Comparison of ENCODE assay signal across 12 cellular contexts in genomic region chr13:106038752-106039151, GRCh38.
DNase-seq lines count a peak whose midpoint lies in the region; ATAC-seq, FAIRE-seq and TF ChIP-seq lines count a peak whose summit lies in the region.
"Had no signal": no experiment of that assay in that cellular context is flagged by ENCODE, and none has a peak within 500 bp of the region (broad histone marks: within the 10 kb centered on the region; RNA-seq: fewer than 3 reads in every experiment).

No MANE protein-coding gene starts in this region.

- no peaks in the 10 kb centered on the region for H4K20me1 ChIP-seq in PC-3 (ENCODE audit: low read length)

- 0 out of 2 replicates have a peak overlapping the region, but pooled peaks have one; percentile 2 for H2AFZ ChIP-seq in PC-3 (ENCODE audit: low read length)

- peak overlapping the region; percentile 65 for H3K27ac Mint-ChIP-seq in osteocyte (ENCODE audit: unreplicated experiment)
- H3K27ac Mint-ChIP-seq in activated CD8-positive, alpha-beta memory T cell treated with anti-CD3 and anti-CD28 coated beads, Interleukin-2, amount 10 ng/mL, durations not matched to agents 7 days and 5 days: no peak overlapping the region
- H3K27ac Mint-ChIP-seq: activated B cell treated with CpG ODN at 0.5 μM for 24 hours had no signal

- no peak overlapping the region for H3K9ac ChIP-seq in PC-3 (ENCODE audit: low read length)

- H3F3A ChIP-seq in PC-3 (ENCODE audit: low read length, unreplicated experiment): no peaks in the 10 kb centered on the region

- no peaks in the 10 kb centered on the region for H3K9me2 ChIP-seq in PC-3 (replicated peaks; ENCODE audit: low read length)

- CTCF ChIA-PET in PC-3 (lab: Charles Lee): no interaction called here
- CTCF ChIA-PET in activated CD8-positive, alpha-beta memory T cell treated with anti-CD3 and anti-CD28 coated beads, Interleukin-2, amount 10 ng/mL, durations not matched to agents 7 days and 5 days (lab: Charles Lee): no interaction called here

- DNase-seq in EH (ENCODE audit: low read depth) (peak; percentile 90), PC-3 (peak; percentile 63), epithelial cell of proximal tubule (ENCODE audit: low read depth) (peak; percentile 59), osteocyte (ENCODE audit: extremely low spot score, unreplicated experiment) (no peak), GM12892 (ENCODE audit: insufficient read length) (no peak)
- no peak for DNase-seq in activated CD8-positive, alpha-beta memory T cell treated with anti-CD3 and anti-CD28 coated beads, Interleukin-2, amount 10 ng/mL, durations not matched to agents 7 days and 5 days
- DNase-seq: activated B cell treated with CpG ODN at 0.5 μM for 24 hours; amygdala; CD4-positive, alpha-beta memory T cell had no signal

- no peaks in the 10 kb centered on the region for H3K9me3 ChIP-seq in PC-3 (ENCODE audit: low read length)
- H3K9me3 ChIP-seq: right atrium auricular region had no signal

- POLR2A ChIA-PET in PC-3 (lab: Charles Lee; ENCODE audit: unreplicated experiment): no interaction called here

- intact Hi-C loops in PC-3 (cut with micrococcal nuclease): loop anchor here (1.0 to 10.0 kb wide), 2 partner anchors 27 to 114 kb away; no protein-coding TSS in a partner anchor

- peaks cover 5% of the 10 kb centered on the region for H3K9me3 Mint-ChIP-seq in osteocyte (ENCODE audit: unreplicated experiment)
- H3K9me3 Mint-ChIP-seq in activated CD8-positive, alpha-beta memory T cell treated with anti-CD3 and anti-CD28 coated beads, Interleukin-2, amount 10 ng/mL, durations not matched to agents 7 days and 5 days (ENCODE audit: low read depth): no peaks in the 10 kb centered on the region
- H3K9me3 Mint-ChIP-seq: activated B cell treated with CpG ODN at 0.5 μM for 24 hours; CD4-positive, alpha-beta memory T cell had no signal

- H3K4me3 ChIP-seq in PC-3 (ENCODE audit: low read length) (no peak overlapping the region), epithelial cell of proximal tubule (ENCODE audit: low read depth, low read length) (no peak overlapping the region)
- H3K4me3 ChIP-seq: right atrium auricular region had no signal

- H3K4me2 ChIP-seq in PC-3 (ENCODE audit: low read length): no peak overlapping the region

- no peak for FAIRE-seq in GM12892 (lab: Jason Lieb, UNC)

- no peaks in the 10 kb centered on the region for H3K36me3 ChIP-seq in PC-3 (ENCODE audit: low read depth, low read length)
- H3K36me3 ChIP-seq: right atrium auricular region had no signal

- ATAC-seq in PC-3 (peak; percentile 95), HG02938 (IDR thresholded peaks at IDR 0.05; ENCODE audit: unreplicated experiment) (no peak), HG03571 (IDR thresholded peaks at IDR 0.05; ENCODE audit: unreplicated experiment) (no peak)
- ATAC-seq in activated CD8-positive, alpha-beta memory T cell treated with anti-CD3 and anti-CD28 coated beads, Interleukin-2, amount 10 ng/mL, durations not matched to agents 7 days and 5 days: no peak

- TF ChIP-seq POLR2A in GM12892 (IDR thresholded peaks at IDR 0.05; ENCODE audit: low read depth, low read length): no peak

- no TSS peak for BruUV-seq in PC-3 (replicated peaks; lab: Mats Ljungman, UMichigan)

- H3K4me1 Mint-ChIP-seq in osteocyte (ENCODE audit: unreplicated experiment): peaks cover 17% of the 10 kb centered on the region
- no peaks in the 10 kb centered on the region for H3K4me1 Mint-ChIP-seq in activated CD8-positive, alpha-beta memory T cell treated with anti-CD3 and anti-CD28 coated beads, Interleukin-2, amount 10 ng/mL, durations not matched to agents 7 days and 5 days
- H3K4me1 Mint-ChIP-seq: activated B cell treated with CpG ODN at 0.5 μM for 24 hours; CD4-positive, alpha-beta memory T cell had no signal

- H3K27ac ChIP-seq in PC-3 (ENCODE audit: low read length): peak overlapping the region; percentile 26; the same call in 1 of the 2 replicates
- H3K27ac ChIP-seq: right atrium auricular region had no signal

- H3K4me3 Mint-ChIP-seq in osteocyte (ENCODE audit: unreplicated experiment): no peak overlapping the region
- H3K4me3 Mint-ChIP-seq in activated CD8-positive, alpha-beta memory T cell treated with anti-CD3 and anti-CD28 coated beads, Interleukin-2, amount 10 ng/mL, durations not matched to agents 7 days and 5 days: no peak overlapping the region
- H3K4me3 Mint-ChIP-seq: activated B cell treated with CpG ODN at 0.5 μM for 24 hours; CD4-positive, alpha-beta memory T cell had no signal

- H3K36me3 Mint-ChIP-seq in osteocyte (ENCODE audit: unreplicated experiment): no peaks in the 10 kb centered on the region
- H3K36me3 Mint-ChIP-seq in activated CD8-positive, alpha-beta memory T cell treated with anti-CD3 and anti-CD28 coated beads, Interleukin-2, amount 10 ng/mL, durations not matched to agents 7 days and 5 days: no peaks in the 10 kb centered on the region
- H3K36me3 Mint-ChIP-seq: CD4-positive, alpha-beta memory T cell had no signal

- H3K79me2 ChIP-seq in PC-3 (ENCODE audit: low read length): no peaks in the 10 kb centered on the region

- H3K27me3 ChIP-seq in PC-3 (ENCODE audit: low read length): no peaks in the 10 kb centered on the region
- H3K27me3 ChIP-seq: right atrium auricular region had no signal

- peaks cover 4% of the 10 kb centered on the region; the same call in 1 of the 2 replicates for H3K4me1 ChIP-seq in PC-3 (ENCODE audit: insufficient read depth, low read length)
- H3K4me1 ChIP-seq: right atrium auricular region had no signal

- no peaks in the 10 kb centered on the region for H3K27me3 Mint-ChIP-seq in osteocyte (ENCODE audit: unreplicated experiment)
- H3K27me3 Mint-ChIP-seq in activated CD8-positive, alpha-beta memory T cell treated with anti-CD3 and anti-CD28 coated beads, Interleukin-2, amount 10 ng/mL, durations not matched to agents 7 days and 5 days: no peaks in the 10 kb centered on the region
- H3K27me3 Mint-ChIP-seq: activated B cell treated with CpG ODN at 0.5 μM for 24 hours; CD4-positive, alpha-beta memory T cell had no signal

- TF ChIP-seq CTCF in PC-3 (conservative IDR thresholded peaks at IDR 0.05; ENCODE audit: low read depth, low read length) (no peak), epithelial cell of proximal tubule (conservative IDR thresholded peaks at IDR 0.05; ENCODE audit: low read depth, low read length) (no peak), osteocyte (IDR thresholded peaks at IDR 0.05) (no peak)

Comparison
In these comparisons a context has a peak if more than half of its experiments do, and no peak if none do; other contexts are left out.
1. DNase-seq: peak in EH (single experiment), PC-3 (single experiment) and epithelial cell of proximal tubule (single experiment); none in osteocyte (single experiment), activated CD8-positive, alpha-beta memory T cell treated with anti-CD3 and anti-CD28 coated beads, Interleukin-2, amount 10 ng/mL, durations not matched to agents 7 days and 5 days (single experiment) and GM12892 (single experiment).